ENCODE assay signal across 1 cellular context in the genomic region with DNA sequence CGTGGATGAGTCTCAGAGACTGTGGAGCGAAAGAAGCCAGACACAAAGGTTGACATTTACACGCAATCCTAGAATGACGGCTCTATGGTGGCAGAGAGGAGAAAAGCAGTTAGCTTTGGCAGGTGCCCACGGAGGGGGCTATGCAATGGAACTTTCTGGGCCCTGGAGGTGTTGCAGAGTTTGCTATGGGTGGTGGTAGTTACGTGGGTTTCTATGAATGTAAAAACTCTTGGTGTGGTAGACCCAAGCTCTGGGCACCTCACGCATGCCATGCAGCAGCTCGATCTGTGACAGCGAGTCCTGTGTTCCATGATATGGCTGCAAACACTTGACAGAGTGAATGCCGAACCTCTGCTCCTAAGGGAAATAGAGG.
TF ChIP-seq lines count a peak whose summit lies in the region.

No MANE protein-coding gene starts in this region.

TF ChIP-seq in H1, 55 proteins besides CTCF, POLR2A, EP300 and RAD21:
- TF ChIP-seq, protein P1, sequence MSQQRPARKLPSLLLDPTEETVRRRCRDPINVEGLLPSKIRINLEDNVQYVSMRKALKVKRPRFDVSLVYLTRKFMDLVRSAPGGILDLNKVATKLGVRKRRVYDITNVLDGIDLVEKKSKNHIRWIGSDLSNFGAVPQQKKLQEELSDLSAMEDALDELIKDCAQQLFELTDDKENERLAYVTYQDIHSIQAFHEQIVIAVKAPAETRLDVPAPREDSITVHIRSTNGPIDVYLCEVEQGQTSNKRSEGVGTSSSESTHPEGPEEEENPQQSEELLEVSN (IDR thresholded peaks at IDR 0.05), result no peak
- no peak for TF ChIP-seq BRCA1 (IDR thresholded peaks at IDR 0.05; ENCODE audit: low read depth, low read length)
- TF ChIP-seq HDAC6 (IDR thresholded peaks at IDR 0.05; ENCODE audit: low read depth, low read length), result no peak
- no peak for TF ChIP-seq TCF12 (IDR thresholded peaks at IDR 0.05; ENCODE audit: low read depth, low read length)
- no peak for TF ChIP-seq HDAC2 (IDR thresholded peaks at IDR 0.05; ENCODE audit: borderline replicate concordance in 1 of 2, low read depth in 2 of 2, low read length in 2 of 2)
- no peak for TF ChIP-seq NANOG (IDR thresholded peaks at IDR 0.05; ENCODE audit: insufficient read depth, low read depth, low read length, poor library complexity, severe bottlenecking)
- TF ChIP-seq, protein P2, sequence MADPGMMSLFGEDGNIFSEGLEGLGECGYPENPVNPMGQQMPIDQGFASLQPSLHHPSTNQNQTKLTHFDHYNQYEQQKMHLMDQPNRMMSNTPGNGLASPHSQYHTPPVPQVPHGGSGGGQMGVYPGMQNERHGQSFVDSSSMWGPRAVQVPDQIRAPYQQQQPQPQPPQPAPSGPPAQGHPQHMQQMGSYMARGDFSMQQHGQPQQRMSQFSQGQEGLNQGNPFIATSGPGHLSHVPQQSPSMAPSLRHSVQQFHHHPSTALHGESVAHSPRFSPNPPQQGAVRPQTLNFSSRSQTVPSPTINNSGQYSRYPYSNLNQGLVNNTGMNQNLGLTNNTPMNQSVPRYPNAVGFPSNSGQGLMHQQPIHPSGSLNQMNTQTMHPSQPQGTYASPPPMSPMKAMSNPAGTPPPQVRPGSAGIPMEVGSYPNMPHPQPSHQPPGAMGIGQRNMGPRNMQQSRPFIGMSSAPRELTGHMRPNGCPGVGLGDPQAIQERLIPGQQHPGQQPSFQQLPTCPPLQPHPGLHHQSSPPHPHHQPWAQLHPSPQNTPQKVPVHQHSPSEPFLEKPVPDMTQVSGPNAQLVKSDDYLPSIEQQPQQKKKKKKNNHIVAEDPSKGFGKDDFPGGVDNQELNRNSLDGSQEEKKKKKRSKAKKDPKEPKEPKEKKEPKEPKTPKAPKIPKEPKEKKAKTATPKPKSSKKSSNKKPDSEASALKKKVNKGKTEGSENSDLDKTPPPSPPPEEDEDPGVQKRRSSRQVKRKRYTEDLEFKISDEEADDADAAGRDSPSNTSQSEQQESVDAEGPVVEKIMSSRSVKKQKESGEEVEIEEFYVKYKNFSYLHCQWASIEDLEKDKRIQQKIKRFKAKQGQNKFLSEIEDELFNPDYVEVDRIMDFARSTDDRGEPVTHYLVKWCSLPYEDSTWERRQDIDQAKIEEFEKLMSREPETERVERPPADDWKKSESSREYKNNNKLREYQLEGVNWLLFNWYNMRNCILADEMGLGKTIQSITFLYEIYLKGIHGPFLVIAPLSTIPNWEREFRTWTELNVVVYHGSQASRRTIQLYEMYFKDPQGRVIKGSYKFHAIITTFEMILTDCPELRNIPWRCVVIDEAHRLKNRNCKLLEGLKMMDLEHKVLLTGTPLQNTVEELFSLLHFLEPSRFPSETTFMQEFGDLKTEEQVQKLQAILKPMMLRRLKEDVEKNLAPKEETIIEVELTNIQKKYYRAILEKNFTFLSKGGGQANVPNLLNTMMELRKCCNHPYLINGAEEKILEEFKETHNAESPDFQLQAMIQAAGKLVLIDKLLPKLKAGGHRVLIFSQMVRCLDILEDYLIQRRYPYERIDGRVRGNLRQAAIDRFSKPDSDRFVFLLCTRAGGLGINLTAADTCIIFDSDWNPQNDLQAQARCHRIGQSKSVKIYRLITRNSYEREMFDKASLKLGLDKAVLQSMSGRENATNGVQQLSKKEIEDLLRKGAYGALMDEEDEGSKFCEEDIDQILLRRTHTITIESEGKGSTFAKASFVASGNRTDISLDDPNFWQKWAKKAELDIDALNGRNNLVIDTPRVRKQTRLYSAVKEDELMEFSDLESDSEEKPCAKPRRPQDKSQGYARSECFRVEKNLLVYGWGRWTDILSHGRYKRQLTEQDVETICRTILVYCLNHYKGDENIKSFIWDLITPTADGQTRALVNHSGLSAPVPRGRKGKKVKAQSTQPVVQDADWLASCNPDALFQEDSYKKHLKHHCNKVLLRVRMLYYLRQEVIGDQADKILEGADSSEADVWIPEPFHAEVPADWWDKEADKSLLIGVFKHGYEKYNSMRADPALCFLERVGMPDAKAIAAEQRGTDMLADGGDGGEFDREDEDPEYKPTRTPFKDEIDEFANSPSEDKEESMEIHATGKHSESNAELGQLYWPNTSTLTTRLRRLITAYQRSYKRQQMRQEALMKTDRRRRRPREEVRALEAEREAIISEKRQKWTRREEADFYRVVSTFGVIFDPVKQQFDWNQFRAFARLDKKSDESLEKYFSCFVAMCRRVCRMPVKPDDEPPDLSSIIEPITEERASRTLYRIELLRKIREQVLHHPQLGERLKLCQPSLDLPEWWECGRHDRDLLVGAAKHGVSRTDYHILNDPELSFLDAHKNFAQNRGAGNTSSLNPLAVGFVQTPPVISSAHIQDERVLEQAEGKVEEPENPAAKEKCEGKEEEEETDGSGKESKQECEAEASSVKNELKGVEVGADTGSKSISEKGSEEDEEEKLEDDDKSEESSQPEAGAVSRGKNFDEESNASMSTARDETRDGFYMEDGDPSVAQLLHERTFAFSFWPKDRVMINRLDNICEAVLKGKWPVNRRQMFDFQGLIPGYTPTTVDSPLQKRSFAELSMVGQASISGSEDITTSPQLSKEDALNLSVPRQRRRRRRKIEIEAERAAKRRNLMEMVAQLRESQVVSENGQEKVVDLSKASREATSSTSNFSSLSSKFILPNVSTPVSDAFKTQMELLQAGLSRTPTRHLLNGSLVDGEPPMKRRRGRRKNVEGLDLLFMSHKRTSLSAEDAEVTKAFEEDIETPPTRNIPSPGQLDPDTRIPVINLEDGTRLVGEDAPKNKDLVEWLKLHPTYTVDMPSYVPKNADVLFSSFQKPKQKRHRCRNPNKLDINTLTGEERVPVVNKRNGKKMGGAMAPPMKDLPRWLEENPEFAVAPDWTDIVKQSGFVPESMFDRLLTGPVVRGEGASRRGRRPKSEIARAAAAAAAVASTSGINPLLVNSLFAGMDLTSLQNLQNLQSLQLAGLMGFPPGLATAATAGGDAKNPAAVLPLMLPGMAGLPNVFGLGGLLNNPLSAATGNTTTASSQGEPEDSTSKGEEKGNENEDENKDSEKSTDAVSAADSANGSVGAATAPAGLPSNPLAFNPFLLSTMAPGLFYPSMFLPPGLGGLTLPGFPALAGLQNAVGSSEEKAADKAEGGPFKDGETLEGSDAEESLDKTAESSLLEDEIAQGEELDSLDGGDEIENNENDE (IDR thresholded peaks at IDR 0.05; ENCODE audit: insufficient replicate concordance, low read length), result no peak
- no peak for TF ChIP-seq KDM4A (IDR thresholded peaks at IDR 0.05; ENCODE audit: low read depth, low read length, severe bottlenecking)
- no peak for TF ChIP-seq ASH2L (IDR thresholded peaks at IDR 0.05; ENCODE audit: low read length)
- no peak for TF ChIP-seq CTBP2 (IDR thresholded peaks at IDR 0.05; ENCODE audit: borderline replicate concordance, insufficient read depth, insufficient read length, low read length)
- no peak for TF ChIP-seq RNF2 (IDR thresholded peaks at IDR 0.05; ENCODE audit: borderline replicate concordance, low read depth, low read length, missing control alignments, poor library complexity, severe bottlenecking)
- no peak for TF ChIP-seq TBP (IDR thresholded peaks at IDR 0.05; ENCODE audit: low read depth, low read length)
- TF ChIP-seq, protein P3, sequence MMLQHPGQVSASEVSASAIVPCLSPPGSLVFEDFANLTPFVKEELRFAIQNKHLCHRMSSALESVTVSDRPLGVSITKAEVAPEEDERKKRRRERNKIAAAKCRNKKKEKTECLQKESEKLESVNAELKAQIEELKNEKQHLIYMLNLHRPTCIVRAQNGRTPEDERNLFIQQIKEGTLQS (IDR thresholded peaks at IDR 0.05; ENCODE audit: insufficient read depth, low read depth, low read length), result no peak
- no peak for TF ChIP-seq YY1 (IDR thresholded peaks at IDR 0.05; ENCODE audit: low read depth, low read length)
- no peak for TF ChIP-seq TEAD4 (IDR thresholded peaks at IDR 0.05; ENCODE audit: low read depth, low read length)
- no peak for TF ChIP-seq GTF2F1 (IDR thresholded peaks at IDR 0.05; ENCODE audit: borderline replicate concordance, low read depth, low read length)
